21 cellular contexts compared by ENCODE assay signal in genomic region chr19:16429759-16430091, GRCh38. TPM values are rescaled to one million over a fixed set of nuclear protein-coding genes. Genes with fewer than 3 reads are reported as not detected.
DNase-seq lines count a peak whose midpoint lies in the region; ATAC-seq and TF ChIP-seq lines count a peak whose summit lies in the region.
"Had no signal": no experiment of that assay in that cellular context is flagged by ENCODE, and none has a peak within 500 bp of the region (broad histone marks: within the 10 kb centered on the region; RNA-seq: fewer than 3 reads in every experiment).

No MANE protein-coding gene starts in this region.

- H3K27ac Mint-ChIP-seq in activated CD4-positive, alpha-beta T cell treated with anti-CD3 and anti-CD28 coated beads, Interleukin-2, amount 10 ng/mL, durations not matched to agents 24 days and 14 days = peak overlapping the region; percentile 32
- H3K27ac Mint-ChIP-seq in naive thymus-derived CD8-positive, alpha-beta T cell = peak overlapping the region in 2 of 10 donors; percentile 25 to 92

- ATAC-seq in IMR-90 (ENCODE audit: low read depth) (no peak), heart left ventricle (peak in 3 of 4 donors; percentile 4 to 27 (median 7)), gastrocnemius medialis (peak in 1 of 2 donors; percentile 13)
- no peak for ATAC-seq in naive thymus-derived CD8-positive, alpha-beta T cell

- H3K4me1 ChIP-seq in IMR-90 (ENCODE audit: control insufficient read depth, insufficient read depth, low read length) (no peaks in the 10 kb centered on the region), heart left ventricle (peaks cover 0 to 18% (median 4%) of the 10 kb centered on the region in 12 donors), gastrocnemius medialis (peaks cover 6 to 10% of the 10 kb centered on the region in 2 donors)

- H3K56ac ChIP-seq in IMR-90 (ENCODE audit: extremely low read depth, insufficient read depth, low read length) = no peak overlapping the region

- H3K4me2 ChIP-seq in IMR-90 (ENCODE audit: low read depth, low read length) = no peak overlapping the region
- H3K4me2 ChIP-seq: smooth muscle cell had no signal

- intact Hi-C loops in activated CD4-positive, alpha-beta T cell treated with anti-CD3 and anti-CD28 coated beads, Interleukin-2, amount 10 ng/mL, durations not matched to agents 24 days and 14 days (cut with micrococcal nuclease) = no loop called here
- intact Hi-C loops in IMR-90 (cut with micrococcal nuclease) = no loop called here
- intact Hi-C loops in heart left ventricle (cut with DNase I) = no loop called here
- intact Hi-C loops in gastrocnemius medialis (cut with DNase I; ENCODE audit: low total_unique reads) = no loop called here
- intact Hi-C loops in posterior vena cava (cut with DNase I) = no loop called here

- no TSS peak for BruUV-seq in IMR-90 (replicated peaks; lab: Mats Ljungman, UMichigan)

- in situ Hi-C loops in IMR-90 (cut with MboI; ENCODE audit: low sequenced_read_pairs) (no loop called here), gastrocnemius medialis (cut with MboI; ENCODE audit: low sequenced_read_pairs in 4 of 4) (loop anchor here in 1 of 4 donors (10.0 kb wide), 1 partner anchor 65 kb away; the partner anchor contains the start of genes C19orf44 and CALR3)

- H3K9me3 ChIP-seq in IMR-90 (ENCODE audit: control insufficient read depth, insufficient read depth, low read length) (no peaks in the 10 kb centered on the region), heart left ventricle (no peaks in the 10 kb centered on the region), gastrocnemius medialis (no peaks in the 10 kb centered on the region)
- H3K9me3 ChIP-seq: SJCRH30, vagina had no signal

- TF ChIP-seq CTCF in IMR-90 (conservative IDR thresholded peaks at IDR 0.05; ENCODE audit: low read depth, low read length) = no peak
- no peak for TF ChIP-seq CTCF in heart left ventricle (IDR thresholded peaks at IDR 0.05)
- no peak for TF ChIP-seq CTCF in gastrocnemius medialis (IDR thresholded peaks at IDR 0.05 in 4 of 5, conservative IDR thresholded peaks at IDR 0.05 in 1 of 5)

- H2BK20ac ChIP-seq in IMR-90 (ENCODE audit: low read depth, low read length) = no peak overlapping the region

- WGBS in IMR-90 (ENCODE audit: extremely low coverage in 2 of 2, insufficient read length in 1 of 2), 2 experiments = 100% methylated on average over 2 of the region's 3 CpGs; no CpG with 5 or more reads in 1 of the 2 experiments
- 73 to 89% (median 88%) methylated on average over 2 to 3 of the region's 3 CpGs; no CpG with 5 or more reads in 1 of the 4 donors for WGBS in heart left ventricle, 4 donors

- no peak overlapping the region for H4K5ac ChIP-seq in IMR-90 (ENCODE audit: low read depth, low read length)

- H4K20me1 ChIP-seq in IMR-90 (ENCODE audit: insufficient read depth, low read length) = peaks cover 7% of the 10 kb centered on the region

- H3K4ac ChIP-seq in IMR-90 (ENCODE audit: low read depth, low read length) = no peak overlapping the region

- H2BK5ac ChIP-seq in IMR-90 (ENCODE audit: low read depth, low read length, poor library complexity, severe bottlenecking) = no peak overlapping the region

- no peak for DNase-seq in activated CD4-positive, alpha-beta T cell treated with anti-CD3 and anti-CD28 coated beads, Interleukin-2, amount 10 ng/mL, durations not matched to agents 24 days and 14 days
- DNase-seq in activated CD4-positive, alpha-beta T cell treated with anti-CD3 and anti-CD28 coated beads, Interleukin-2, amount 50 U/mL, for 1 hour = no peak
- DNase-seq in IMR-90 (no peak), heart left ventricle (no peak), gastrocnemius medialis (no peak), posterior vena cava (ENCODE audit: low spot score) (no peak), NCI-H82 treated with DMSO at 0.1 percent for 48 hours (lab: John Stamatoyannopoulos, UW; ENCODE audit: unreplicated experiment) (no peak)
- DNase-seq in naive thymus-derived CD8-positive, alpha-beta T cell = no peak
- DNase-seq: DMS53; MM.1S; naive thymus-derived CD4-positive, alpha-beta T cell; NCI-H146; NCI-H774; SJCRH30; stimulated activated CD4-positive, alpha-beta T cell treated with anti-CD3 and anti-CD28 coated beads, Interleukin-4, amount 100 ng/mL, for 1 hour; T-helper 9 cell had no signal

- POLR2A ChIA-PET in IMR-90 (lab: Charles Lee; ENCODE audit: unreplicated experiment) = no interaction called here
- POLR2A ChIA-PET in naive thymus-derived CD8-positive, alpha-beta T cell (lab: Charles Lee) = interaction anchor here (0.6 kb wide), 1 partner anchor 788 kb away, joined by 3 read pairs; no protein-coding TSS in a partner anchor

- H4K8ac ChIP-seq in IMR-90 (ENCODE audit: low read depth in 2 of 2, low read length in 2 of 2) = no peak overlapping the region

- H2AK5ac ChIP-seq in IMR-90 (ENCODE audit: low read depth, low read length) = no peak overlapping the region

- H3K4me3 ChIP-seq in IMR-90 (ENCODE audit: insufficient read depth, low read depth, low read length) (no peak overlapping the region), heart left ventricle (no peak overlapping the region), gastrocnemius medialis (no peak overlapping the region)
- H3K4me3 ChIP-seq: SJCRH30, smooth muscle cell, vagina had no signal

- TF ChIP-seq RAD21 in IMR-90 (IDR thresholded peaks at IDR 0.05; ENCODE audit: low read length) = no peak

- H3K9ac ChIP-seq in IMR-90 (ENCODE audit: low read depth, low read length) = no peak overlapping the region

- dilution Hi-C loops in IMR-90 (cut with HindIII; ENCODE audit: low sequenced_read_pairs, unreplicated experiment) = no loop called here

- peaks cover 9 to 12% of the 10 kb centered on the region in 2 experiments; a peak in 3 of 4 replicates for H3K79me1 ChIP-seq in IMR-90 (ENCODE audit: low read depth in 1 of 2, low read length in 2 of 2)

- H3K27ac ChIP-seq in IMR-90 (ENCODE audit: insufficient read depth, low read length) (no peak overlapping the region), heart left ventricle (peak overlapping the region in 1 of 12 donors; percentile 70), gastrocnemius medialis (peak overlapping the region; percentile 73 to 87 (median 82))
- H3K27ac ChIP-seq: C4-2B, HL-60, SJCRH30, vagina had no signal

- H3K4me3 Mint-ChIP-seq in activated CD4-positive, alpha-beta T cell treated with anti-CD3 and anti-CD28 coated beads, Interleukin-2, amount 10 ng/mL, durations not matched to agents 24 days and 14 days = no peak overlapping the region
- H3K4me3 Mint-ChIP-seq in naive thymus-derived CD8-positive, alpha-beta T cell = peak overlapping the region in 1 of 10 donors; percentile 18

- no peak overlapping the region for H3K18ac ChIP-seq in IMR-90 (ENCODE audit: low read depth, low read length)

- peaks cover 40% of the 10 kb centered on the region for H3K36me3 Mint-ChIP-seq in activated CD4-positive, alpha-beta T cell treated with anti-CD3 and anti-CD28 coated beads, Interleukin-2, amount 10 ng/mL, durations not matched to agents 24 days and 14 days (ENCODE audit: low read depth)
- peaks cover 0 to 75% (median 9%) of the 10 kb centered on the region in 3 donors for H3K36me3 Mint-ChIP-seq in naive thymus-derived CD8-positive, alpha-beta T cell

- peaks cover 11% of the 10 kb centered on the region for H3K9me1 ChIP-seq in IMR-90 (ENCODE audit: insufficient read depth, low read length)

- H3K27me3 ChIP-seq in IMR-90 (ENCODE audit: control insufficient read depth, insufficient read depth, low read length) (no peaks in the 10 kb centered on the region), heart left ventricle (no peaks in the 10 kb centered on the region), gastrocnemius medialis (no peaks in the 10 kb centered on the region)
- H3K27me3 ChIP-seq: SJCRH30, vagina had no signal

- H2BK120ac ChIP-seq in IMR-90 (ENCODE audit: low read depth, low read length) = no peak overlapping the region

- no peak overlapping the region for H2BK15ac ChIP-seq in IMR-90 (ENCODE audit: low read depth, low read length)

- H3K36me3 ChIP-seq in IMR-90 (ENCODE audit: control insufficient read depth, insufficient read depth, low read length) (peaks cover 40% of the 10 kb centered on the region), heart left ventricle (peaks cover 0 to 100% (median 85%) of the 10 kb centered on the region in 9 donors), gastrocnemius medialis (peaks cover 6 to 76% of the 10 kb centered on the region in 2 donors)

- H2AK9ac ChIP-seq in IMR-90 (replicated peaks; ENCODE audit: low read depth, low read length, poor library complexity) = no peak overlapping the region

- peak overlapping the region; percentile 51 for H2AFZ ChIP-seq in IMR-90 (replicated peaks; ENCODE audit: low read length, poor library complexity)

- TF ChIP-seq POLR2A in IMR-90 (IDR thresholded peaks at IDR 0.05; ENCODE audit: low read depth, low read length) = no peak
- no peak for TF ChIP-seq POLR2A in heart left ventricle (IDR thresholded peaks at IDR 0.05)
- no peak for TF ChIP-seq POLR2A in gastrocnemius medialis (IDR thresholded peaks at IDR 0.05)

- H3K9me3 Mint-ChIP-seq in activated CD4-positive, alpha-beta T cell treated with anti-CD3 and anti-CD28 coated beads, Interleukin-2, amount 10 ng/mL, durations not matched to agents 24 days and 14 days = no peaks in the 10 kb centered on the region
- H3K9me3 Mint-ChIP-seq in naive thymus-derived CD8-positive, alpha-beta T cell = no peaks in the 10 kb centered on the region
- H3K9me3 Mint-ChIP-seq: naive thymus-derived CD4-positive, alpha-beta T cell had no signal

- H3K23ac ChIP-seq in IMR-90 (ENCODE audit: low read depth, low read length) = no peak overlapping the region

- CTCF ChIA-PET in IMR-90 (lab: Yijun Ruan, JAX) = no interaction called here

- H3K27me3 Mint-ChIP-seq in activated CD4-positive, alpha-beta T cell treated with anti-CD3 and anti-CD28 coated beads, Interleukin-2, amount 10 ng/mL, durations not matched to agents 24 days and 14 days = no peaks in the 10 kb centered on the region
- H3K27me3 Mint-ChIP-seq in naive thymus-derived CD8-positive, alpha-beta T cell = no peaks in the 10 kb centered on the region
- H3K27me3 Mint-ChIP-seq: naive thymus-derived CD4-positive, alpha-beta T cell; progenitor cell of endocrine pancreas had no signal

- peaks cover 18% of the 10 kb centered on the region for H3K4me1 Mint-ChIP-seq in activated CD4-positive, alpha-beta T cell treated with anti-CD3 and anti-CD28 coated beads, Interleukin-2, amount 10 ng/mL, durations not matched to agents 24 days and 14 days
- peaks cover 0 to 16% (median 8%) of the 10 kb centered on the region in 4 donors for H3K4me1 Mint-ChIP-seq in naive thymus-derived CD8-positive, alpha-beta T cell

- H4K91ac ChIP-seq in IMR-90 (ENCODE audit: insufficient read depth, low read depth, low read length) = no peak overlapping the region

- no peak overlapping the region for H3K14ac ChIP-seq in IMR-90 (replicated peaks; ENCODE audit: low read depth, low read length)

RNA-seq across cellular contexts. Expression of gene EPS15L1, which starts 42.0 kb away (rescaled TPM):
- total RNA-seq in activated CD4-positive, alpha-beta T cell treated with anti-CD3 and anti-CD28 coated beads, Interleukin-2, amount 10 ng/mL, durations not matched to agents 24 days and 14 days = 36.5 and 36.6 TPM in 2 replicates
- 7.5 and 9.2 TPM in 2 replicates for total RNA-seq in IMR-90 (2012; rRNA removed)
- polyA plus RNA-seq in IMR-90 (2012; rRNA removed) = 21.7 and 22.1 TPM in 2 replicates
- polyA plus RNA-seq in IMR-90 (2012; cell fraction: cytosol; rRNA removed) = 13.0 and 16.4 TPM in 2 replicates
- polyA plus RNA-seq in IMR-90 (2012; cell fraction: nucleus; rRNA removed; ENCODE audit: low replicate concordance) = 24.6 and 32.5 TPM in 2 replicates
- total RNA-seq in heart left ventricle = 10 to 100 TPM; 24.5 to 70.1 (median 55.7) TPM
- polyA plus RNA-seq in heart left ventricle = 10 to 100 TPM; 50.0 to 56.9 TPM
- 10 to 100 TPM; 52.5 to 61.7 (median 59.7) TPM for total RNA-seq in gastrocnemius medialis
- 10 to 100 TPM; 33.0 to 36.4 TPM for total RNA-seq in posterior vena cava
- 10 to 100 TPM; 47.0 to 47.9 TPM for total RNA-seq in naive thymus-derived CD8-positive, alpha-beta T cell
- polyA plus RNA-seq in naive thymus-derived CD8-positive, alpha-beta T cell = 1 to 10 TPM; 6.8 to 9.6 (median 8.5) TPM

Comparison
In these comparisons a context has a peak if more than half of its experiments do, and no peak if none do; other contexts are left out.
1. ATAC-seq: peak in heart left ventricle (3 of 4); none in IMR-90 (single experiment) and naive thymus-derived CD8-positive, alpha-beta T cell (0 of 2).